ENCODE assay signal across 8 cellular contexts in the genomic region with DNA sequence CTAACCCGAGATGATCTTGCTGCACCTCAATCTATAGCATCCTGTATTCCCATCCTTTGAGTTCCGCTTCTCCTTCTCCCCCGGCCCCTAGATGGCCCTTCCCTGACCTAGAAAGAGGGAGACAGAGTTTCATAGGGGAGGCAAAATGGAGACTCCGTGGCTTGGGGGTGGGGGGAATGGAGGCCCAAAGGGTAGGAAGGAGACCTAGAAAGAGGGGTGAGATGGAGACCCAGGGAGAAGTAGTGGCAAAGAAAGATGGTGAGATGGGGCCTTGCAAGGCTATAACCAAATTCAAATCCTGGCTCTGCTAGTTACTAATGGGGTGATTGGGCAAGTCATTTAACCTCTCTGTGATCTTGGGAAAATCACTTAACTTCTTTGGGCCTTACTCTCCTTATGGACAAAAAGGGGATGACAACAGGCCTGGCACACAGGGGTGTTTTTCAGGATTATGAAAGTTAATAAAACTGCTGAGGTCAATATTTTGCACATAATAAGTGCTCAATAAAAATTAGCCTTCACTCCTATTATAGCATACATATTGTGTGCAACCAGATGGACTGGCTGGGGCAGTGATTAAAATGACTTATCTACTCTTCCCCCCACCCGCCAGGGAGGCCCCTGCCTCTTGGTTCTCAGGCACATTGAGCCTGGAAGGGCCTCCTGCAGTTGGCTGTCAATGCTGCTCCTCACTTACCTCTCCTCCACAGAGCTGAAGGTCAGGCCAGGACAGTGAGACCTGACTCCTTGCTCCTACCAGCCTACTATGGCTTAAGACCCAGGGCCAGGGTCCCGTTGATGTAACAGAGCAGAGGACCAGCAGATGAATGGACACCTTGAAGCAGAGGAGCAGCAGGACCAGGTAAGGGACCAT. TPM values are rescaled to one million over a fixed set of nuclear protein-coding genes. Genes with fewer than 3 reads are reported as not detected.
DNase-seq lines count a peak whose midpoint lies in the region; ATAC-seq, FAIRE-seq and TF ChIP-seq lines count a peak whose summit lies in the region.

No MANE protein-coding gene starts in this region.

- CTCF ChIA-PET in WTC11 (lab: Charles Lee) = interaction anchor here (1.0 to 1.6 kb wide), 7 partner anchors 10 to 138 kb away, joined by 3 to 13 read pairs (median 4); no protein-coding TSS in a partner anchor

- H3K4me3 Mint-ChIP-seq in WTC11 = peak overlapping the region; percentile 99

- H3K4me3 ChIP-seq in HAP-1 (peak overlapping the region; percentile 96), small intestine (ENCODE audit: low read depth in 1 of 2, low read length in 2 of 2) (peak overlapping the region; percentile 17 to 56)

- in situ Hi-C loops in HAP-1 (cut with MboI; ENCODE audit: low sequenced_read_pairs) = no loop called here

- peaks cover 55% of the 10 kb centered on the region for H3K4me1 Mint-ChIP-seq in WTC11

- H3K4me1 ChIP-seq in HAP-1 (peaks cover 30% of the 10 kb centered on the region), small intestine (ENCODE audit: control insufficient read depth in 2 of 2, insufficient read depth in 1 of 2, low read depth in 1 of 2, low read length in 1 of 2) (peaks cover 0 to 5% of the 10 kb centered on the region in 2 donors)

- POLR2A ChIA-PET in WTC11 (lab: Charles Lee) = interaction anchor here (0.5 to 2.8 kb wide), 12 partner anchors 7 to 289 kb away, joined by 3 to 23 read pairs (median 4); a partner anchor contains a TSS

- peak overlapping the region; percentile 100 for H3K27ac Mint-ChIP-seq in WTC11

- H3K9me3 ChIP-seq in HAP-1 = no peaks in the 10 kb centered on the region
- H3K9me3 ChIP-seq in small intestine (ENCODE audit: control insufficient read depth, low read depth) = no peaks in the 10 kb centered on the region

- no peaks in the 10 kb centered on the region for H3K9me3 Mint-ChIP-seq in WTC11

- intact Hi-C loops in left cardiac atrium (cut with DNase I) = no loop called here

- ATAC-seq in WTC11 (no peak), left cardiac atrium (no peak), HG03565 (IDR thresholded peaks at IDR 0.05; ENCODE audit: unreplicated experiment) (no peak)

- no peaks in the 10 kb centered on the region; the same call in 1 of the 2 replicates for H3K27me3 Mint-ChIP-seq in WTC11 (ENCODE audit: low read depth)

- no peak for DNase-seq in HAP-1 (ENCODE audit: low spot score in 2 of 2)
- DNase-seq in WTC11 (ENCODE audit: low spot score) = no peak
- peak; percentile 30 for DNase-seq in left cardiac atrium
- DNase-seq in small intestine = no peak
- no peak for DNase-seq in amniotic stem cell (lab: John Stamatoyannopoulos, UW)
- DNase-seq in 8988T = no peak
- DNase-seq in H54 (ENCODE audit: insufficient read length, low spot score) = no peak

- FAIRE-seq in small intestine (lab: Jason Lieb, UNC) (no peak), H54 (lab: Jason Lieb, UNC) (no peak)

- no peak for TF ChIP-seq CTCF in WTC11 (IDR thresholded peaks at IDR 0.05)

- H3K27ac ChIP-seq in small intestine (ENCODE audit: low read depth in 1 of 2, low read length in 1 of 2) = peak overlapping the region; percentile 90 to 97

- H3K27me3 ChIP-seq in HAP-1 (ENCODE audit: low read depth) (no peaks in the 10 kb centered on the region), small intestine (ENCODE audit: control insufficient read depth in 2 of 2, insufficient read depth in 2 of 2, low read length in 2 of 2) (no peaks in the 10 kb centered on the region)

- no peak for TF ChIP-seq POLR2A in H54 (IDR thresholded peaks at IDR 0.05; ENCODE audit: low read depth, low read length)

- H3K36me3 ChIP-seq in HAP-1 (replicated peaks) (peaks cover 39% of the 10 kb centered on the region), small intestine (ENCODE audit: control insufficient read depth in 2 of 2, insufficient read depth in 2 of 2, low read length in 2 of 2) (peaks cover 0 to 16% of the 10 kb centered on the region in 2 donors)

- WGBS in small intestine, 3 donors = 28 to 33% (median 31%) methylated on average over 6 of the region's 6 CpGs

- peaks cover 43% of the 10 kb centered on the region for H3K36me3 Mint-ChIP-seq in WTC11

TF ChIP-seq in WTC11, 78 proteins besides CTCF, POLR2A, EP300 and RAD21:
- 0 out of 2 replicates have a peak, but pooled peaks have one; percentile 19 for TF ChIP-seq ZNF121 (CRISPR knock-in tag; IDR thresholded peaks at IDR 0.05)
- TF ChIP-seq JUN (CRISPR knock-in tag; IDR thresholded peaks at IDR 0.05) = no peak
- TF ChIP-seq NFYB (CRISPR knock-in tag; conservative IDR thresholded peaks at IDR 0.05; ENCODE audit: low read depth) = no peak
- TF ChIP-seq, protein P1, sequence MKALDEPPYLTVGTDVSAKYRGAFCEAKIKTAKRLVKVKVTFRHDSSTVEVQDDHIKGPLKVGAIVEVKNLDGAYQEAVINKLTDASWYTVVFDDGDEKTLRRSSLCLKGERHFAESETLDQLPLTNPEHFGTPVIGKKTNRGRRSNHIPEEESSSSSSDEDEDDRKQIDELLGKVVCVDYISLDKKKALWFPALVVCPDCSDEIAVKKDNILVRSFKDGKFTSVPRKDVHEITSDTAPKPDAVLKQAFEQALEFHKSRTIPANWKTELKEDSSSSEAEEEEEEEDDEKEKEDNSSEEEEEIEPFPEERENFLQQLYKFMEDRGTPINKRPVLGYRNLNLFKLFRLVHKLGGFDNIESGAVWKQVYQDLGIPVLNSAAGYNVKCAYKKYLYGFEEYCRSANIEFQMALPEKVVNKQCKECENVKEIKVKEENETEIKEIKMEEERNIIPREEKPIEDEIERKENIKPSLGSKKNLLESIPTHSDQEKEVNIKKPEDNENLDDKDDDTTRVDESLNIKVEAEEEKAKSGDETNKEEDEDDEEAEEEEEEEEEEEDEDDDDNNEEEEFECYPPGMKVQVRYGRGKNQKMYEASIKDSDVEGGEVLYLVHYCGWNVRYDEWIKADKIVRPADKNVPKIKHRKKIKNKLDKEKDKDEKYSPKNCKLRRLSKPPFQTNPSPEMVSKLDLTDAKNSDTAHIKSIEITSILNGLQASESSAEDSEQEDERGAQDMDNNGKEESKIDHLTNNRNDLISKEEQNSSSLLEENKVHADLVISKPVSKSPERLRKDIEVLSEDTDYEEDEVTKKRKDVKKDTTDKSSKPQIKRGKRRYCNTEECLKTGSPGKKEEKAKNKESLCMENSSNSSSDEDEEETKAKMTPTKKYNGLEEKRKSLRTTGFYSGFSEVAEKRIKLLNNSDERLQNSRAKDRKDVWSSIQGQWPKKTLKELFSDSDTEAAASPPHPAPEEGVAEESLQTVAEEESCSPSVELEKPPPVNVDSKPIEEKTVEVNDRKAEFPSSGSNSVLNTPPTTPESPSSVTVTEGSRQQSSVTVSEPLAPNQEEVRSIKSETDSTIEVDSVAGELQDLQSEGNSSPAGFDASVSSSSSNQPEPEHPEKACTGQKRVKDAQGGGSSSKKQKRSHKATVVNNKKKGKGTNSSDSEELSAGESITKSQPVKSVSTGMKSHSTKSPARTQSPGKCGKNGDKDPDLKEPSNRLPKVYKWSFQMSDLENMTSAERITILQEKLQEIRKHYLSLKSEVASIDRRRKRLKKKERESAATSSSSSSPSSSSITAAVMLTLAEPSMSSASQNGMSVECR (CRISPR knock-in tag; IDR thresholded peaks at IDR 0.05; ENCODE audit: borderline replicate concordance) = no peak
- no peak for TF ChIP-seq ELF4 (CRISPR knock-in tag; IDR thresholded peaks at IDR 0.05; ENCODE audit: low read depth)
- no peak for TF ChIP-seq ZNF416 (CRISPR knock-in tag; IDR thresholded peaks at IDR 0.05)
TF ChIP-seq in WTC11: peak in this region for 1.

RNA-seq across cellular contexts. Expression of a gene that starts 0.6 kb away (rescaled TPM):
- 46.7 to 64.6 TPM (median 48.4 TPM) in 3 replicates for total RNA-seq in WTC11 (2021)
- total RNA-seq in left cardiac atrium = 1 to 10 TPM; 9.0 to 9.3 TPM
- 10 to 100 TPM; 46.8 to 85.7 (median 53.0) TPM for polyA plus RNA-seq in small intestine

RNA-seq across cellular contexts. Expression of a gene that starts 1.0 kb away (rescaled TPM):
- 1,712 to 1,987 TPM (median 1,909 TPM) in 3 replicates for total RNA-seq in WTC11 (2021)
- total RNA-seq in left cardiac atrium = 100 to 1,000 TPM; 674 to 678 TPM
- 1,000 to 10,000 TPM; 2,250 to 3,184 (median 2,942) TPM for polyA plus RNA-seq in small intestine

RNA-seq across cellular contexts. Expression of a gene that starts 5.1 kb away (rescaled TPM):
- 6.6 to 8.8 TPM (median 6.8 TPM) in 3 replicates for total RNA-seq in WTC11 (2021)
- total RNA-seq in left cardiac atrium = under 1 TPM in 1 of 2 donors, not detected in 1; 0.32 TPM
- polyA plus RNA-seq in small intestine = 100 to 1,000 TPM in 1 of 3 donors, 10 to 100 TPM in 2; 76.6 to 104 (median 94.0) TPM

RNA-seq across cellular contexts. Expression of a gene that starts 13.4 kb away (rescaled TPM):
- total RNA-seq in WTC11 (2021) (not detected in 3 replicates), left cardiac atrium (not detected)
- polyA plus RNA-seq in small intestine = under 1 TPM in 1 of 3 donors, not detected in 2; 0.22 TPM

RNA-seq across cellular contexts. Expression of a gene that starts 17.2 kb away (rescaled TPM):
- total RNA-seq in WTC11 (2021) (10.5 to 12.0 TPM (median 11.4 TPM) in 3 replicates), left cardiac atrium (10 to 100 TPM in 1 of 2 donors, 1 to 10 TPM in 1; 2.0 to 15.1 TPM)
- 10 to 100 TPM; 12.5 to 40.3 (median 35.4) TPM for polyA plus RNA-seq in small intestine
